Comparison of ENCODE assay signal across 1 cellular context in genomic region chr9:128787583-128788156, GRCh38.
TF ChIP-seq lines count a peak whose summit lies in the region.

No MANE protein-coding gene starts in this region.

TF ChIP-seq in endothelial cell of umbilical vein, 7 proteins besides CTCF, POLR2A, EP300 and RAD21 (continued from another document):
- TF ChIP-seq EZH2 (IDR thresholded peaks at IDR 0.05; ENCODE audit: borderline replicate concordance, low read depth, low read length, severe bottlenecking): no peak
- TF ChIP-seq GATA2 (IDR thresholded peaks at IDR 0.05; ENCODE audit: insufficient read depth, insufficient read length, low read depth, low read length): no peak
- TF ChIP-seq JUN (IDR thresholded peaks at IDR 0.05; ENCODE audit: borderline replicate concordance, insufficient read depth, insufficient read length, low read depth): no peak
